ENCODE assay signal across 1 cellular context in the genomic region with DNA sequence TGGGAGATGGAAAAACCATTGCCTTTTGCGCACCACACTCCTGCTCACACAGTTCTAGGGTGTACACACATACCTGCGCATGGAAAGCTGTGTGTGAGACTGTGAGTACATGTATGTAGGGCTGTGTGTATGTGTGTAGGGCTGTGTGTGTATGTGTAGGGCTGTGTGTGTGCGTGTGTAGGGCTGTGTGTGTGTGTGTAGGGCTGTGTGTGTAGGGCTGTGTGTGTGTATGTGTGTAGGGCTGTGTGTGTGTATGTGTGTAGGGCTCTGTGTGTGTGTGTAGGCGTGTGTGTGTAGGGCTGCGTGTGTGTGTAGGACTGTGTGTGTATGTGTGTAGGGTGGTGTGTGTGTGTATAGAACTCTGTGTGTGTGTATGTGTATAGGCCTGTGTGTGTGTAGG.
TF ChIP-seq lines count a peak whose summit lies in the region.

No MANE protein-coding gene starts in this region.

TF ChIP-seq in HepG2, 621 proteins besides CTCF, POLR2A, EP300 and RAD21 (continued from another document):
- TF ChIP-seq ZNF646 (CRISPR knock-in tag; IDR thresholded peaks at IDR 0.05) = peak; percentile 50; the same call in 1 of the 2 replicates
